Comparison of ENCODE assay signal across 11 cellular contexts in the genomic region with DNA sequence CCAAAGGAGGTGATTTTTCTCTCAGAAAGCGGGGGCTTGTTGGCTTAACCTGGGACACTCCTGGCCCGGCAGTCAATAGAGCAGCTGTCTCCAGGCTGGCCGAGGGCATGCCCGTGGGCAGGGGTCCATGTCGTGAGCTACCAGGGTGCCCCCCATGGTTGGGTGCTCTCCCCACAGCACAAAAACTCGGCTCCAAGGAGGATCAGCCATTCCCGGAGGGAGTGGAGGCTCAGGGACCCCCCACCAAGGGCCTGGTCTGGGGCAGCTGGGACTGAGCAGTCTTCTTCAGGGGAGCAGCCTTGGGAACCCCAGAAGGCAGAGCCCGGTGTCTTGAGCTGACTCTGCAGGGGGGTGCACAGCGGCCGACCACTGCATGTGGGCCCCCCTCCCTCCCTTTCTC. TPM values are rescaled to one million over a fixed set of nuclear protein-coding genes. Genes with fewer than 3 reads are reported as not detected.
"Had no signal": no experiment of that assay in that cellular context is flagged by ENCODE, and none has a peak within 500 bp of the region (broad histone marks: within the 10 kb centered on the region; RNA-seq: fewer than 3 reads in every experiment).

No MANE protein-coding gene starts in this region.

- H3K4me3 Mint-ChIP-seq: GM23338, H9, HFFc6, IgD-negative memory B cell had no signal

- H3K27ac Mint-ChIP-seq: GM23338, H9, HFFc6, IgD-negative memory B cell had no signal

- H3K27ac ChIP-seq: HL-60, KMS-11 had no signal

- H3K36me3 Mint-ChIP-seq: IgD-negative memory B cell had no signal

- DNase-seq: H9, HCEC 1CT, HFFc6, KBM-7 had no signal

- H2AFZ ChIP-seq: GM23338 had no signal

- H3K9me3 Mint-ChIP-seq: GM23338, H9, HFFc6, IgD-negative memory B cell had no signal

- ATAC-seq: GM23338 had no signal

- H3K4me2 ChIP-seq: GM23338, KMS-11 had no signal

- H3K4me3 ChIP-seq: GM23338 had no signal

- H3K9ac ChIP-seq: KMS-11 had no signal

RNA-seq across cellular contexts. Expression of a gene that starts 20.8 kb away (rescaled TPM):
- total RNA-seq: GM23338, H1, H9, HepG2, HFFc6, HT1080 had no signal
- polyA plus RNA-seq: IgD-negative memory B cell had no signal

RNA-seq across cellular contexts. Expression of a gene that starts 31.4 kb away (rescaled TPM):
- total RNA-seq: GM23338, H1, H9, HepG2, HFFc6, HT1080 had no signal
- polyA plus RNA-seq: GM23338, H1, HepG2, IgD-negative memory B cell had no signal

RNA-seq across cellular contexts. Expression of a gene that starts 53.2 kb away (rescaled TPM):
- polyA plus RNA-seq: IgD-negative memory B cell had no signal
